Comparison of ENCODE assay signal across 8 cellular contexts in the genomic region with DNA sequence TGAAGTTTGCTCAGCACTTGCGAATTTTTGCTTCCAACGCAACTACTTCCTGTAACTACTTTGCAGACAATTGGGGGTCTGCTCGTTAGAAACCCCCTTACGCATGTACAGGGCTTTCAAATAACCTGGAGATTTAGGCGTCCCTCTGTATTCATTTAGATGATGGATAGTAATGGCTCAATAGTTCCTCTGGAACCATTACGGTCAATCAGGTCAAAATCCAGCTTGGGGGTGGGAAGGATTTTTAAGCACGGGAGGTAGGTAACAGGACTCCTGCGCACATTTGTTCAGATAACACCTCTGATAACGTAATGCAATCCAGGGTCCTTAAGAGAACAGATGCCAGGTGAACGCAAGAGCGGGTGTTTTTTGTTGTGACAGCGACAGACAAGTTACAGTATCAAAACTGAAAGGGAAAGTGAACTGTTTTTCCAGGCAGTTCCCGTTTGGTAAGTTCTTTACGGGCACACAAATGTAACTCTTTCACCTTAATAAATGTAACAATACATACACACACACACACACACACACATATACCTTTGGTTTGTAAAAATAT. TPM values are rescaled to one million over a fixed set of nuclear protein-coding genes. Genes with fewer than 3 reads are reported as not detected.
DNase-seq lines count a peak whose midpoint lies in the region; ATAC-seq, FAIRE-seq and TF ChIP-seq lines count a peak whose summit lies in the region.

No MANE protein-coding gene starts in this region.

- peaks cover 27 to 44% of the 10 kb centered on the region in 2 donors for H3K4me1 Mint-ChIP-seq in effector memory CD8-positive, alpha-beta T cell (ENCODE audit: low read depth in 2 of 2)
- peaks cover 29% of the 10 kb centered on the region for H3K4me1 Mint-ChIP-seq in neural crest cell

- H3K9me3 ChIP-seq in A673 (ENCODE audit: low read depth, low read length, poor library complexity, severe bottlenecking) (no peaks in the 10 kb centered on the region), PC-9 (ENCODE audit: insufficient read depth, low read depth) (no peaks in the 10 kb centered on the region)

- intact Hi-C loops in A673 (cut with micrococcal nuclease; ENCODE audit: unreplicated experiment) (loop anchor here (2.0 to 5.0 kb wide), 4 partner anchors 305 to 975 kb away; no protein-coding TSS in a partner anchor), PC-9 (cut with micrococcal nuclease; ENCODE audit: unreplicated experiment) (loop anchor here (1.0 to 10.0 kb wide), 11 partner anchors 175 to 927 kb away; a partner anchor contains a TSS)

- H3K4me3 ChIP-seq in A673 (ENCODE audit: low read depth, low read length, poor library complexity, severe bottlenecking) (peak overlapping the region; percentile 55), PC-9 (peak overlapping the region; percentile 72)

- TF ChIP-seq CTCF in A673 (conservative IDR thresholded peaks at IDR 0.05; ENCODE audit: low read depth, low read length) = no peak
- TF ChIP-seq CTCF in PC-9 (conservative IDR thresholded peaks at IDR 0.05) = no peak
- no peak for TF ChIP-seq CTCF in neural crest cell (conservative IDR thresholded peaks at IDR 0.05)

- BruUV-seq in A673 (replicated peaks; lab: Mats Ljungman, UMichigan) = no TSS peak
- no TSS peak for BruUV-seq in PC-9 (replicated peaks; lab: Mats Ljungman, UMichigan)

- peak; percentile 35 for FAIRE-seq in GM12891 (lab: Jason Lieb, UNC)

- H3K4me3 Mint-ChIP-seq in effector memory CD8-positive, alpha-beta T cell = peak overlapping the region; percentile 88 to 89
- peak overlapping the region; percentile 77 for H3K4me3 Mint-ChIP-seq in neural crest cell

- ATAC-seq in effector memory CD8-positive, alpha-beta T cell (replicated peaks) = peak; percentile 48
- ATAC-seq in HG03139 (IDR thresholded peaks at IDR 0.05; ENCODE audit: unreplicated experiment) = no peak

- peak overlapping the region; percentile 72 to 94 for H3K27ac Mint-ChIP-seq in effector memory CD8-positive, alpha-beta T cell
- H3K27ac Mint-ChIP-seq in neural crest cell (ENCODE audit: unreplicated experiment) = no peak overlapping the region

- peaks cover 21% of the 10 kb centered on the region for H3K36me3 Mint-ChIP-seq in effector memory CD8-positive, alpha-beta T cell (ENCODE audit: insufficient read depth)
- H3K36me3 Mint-ChIP-seq in neural crest cell (ENCODE audit: low read depth) = no peaks in the 10 kb centered on the region

- no peak for TF ChIP-seq POLR2A in GM12891 (IDR thresholded peaks at IDR 0.05; ENCODE audit: low read depth, low read length)

- H2AFZ ChIP-seq in PC-9 = peak overlapping the region; percentile 81

- H3F3A ChIP-seq in PC-9 (ENCODE audit: insufficient read depth, low read depth) = peaks cover 15% of the 10 kb centered on the region; the same call in 1 of the 2 replicates

- H3K4me2 ChIP-seq in PC-9 = peak overlapping the region; percentile 81

- H3K4me1 ChIP-seq in A673 (ENCODE audit: insufficient read depth, low read length, poor library complexity, severe bottlenecking) (peaks cover 10% of the 10 kb centered on the region), PC-9 (replicated peaks; ENCODE audit: insufficient read depth) (peaks cover 7% of the 10 kb centered on the region; the same call in 1 of the 2 replicates)

- H3K27me3 Mint-ChIP-seq in effector memory CD8-positive, alpha-beta T cell = peaks cover 27 to 51% of the 10 kb centered on the region in 2 donors
- peaks cover 96% of the 10 kb centered on the region for H3K27me3 Mint-ChIP-seq in neural crest cell (ENCODE audit: low read depth)

- H3K9me2 ChIP-seq in PC-9 (ENCODE audit: insufficient read depth) = no peaks in the 10 kb centered on the region

- H3K36me3 ChIP-seq in A673 (ENCODE audit: insufficient read depth, low read length, poor library complexity, severe bottlenecking) = no peaks in the 10 kb centered on the region
- H3K36me3 ChIP-seq in PC-9 (ENCODE audit: low read depth) = no peaks in the 10 kb centered on the region

- no peak for DNase-seq in A673 (ENCODE audit: low spot score)
- DNase-seq in GM12891 (ENCODE audit: insufficient read length, low spot score) = no peak
- DNase-seq in PC-9 = peak; percentile 27 to 43
- no peak for DNase-seq in effector memory CD8-positive, alpha-beta T cell
- no peak for DNase-seq in neural crest cell (ENCODE audit: low read depth, low spot score)
- no peak for DNase-seq in NCI-H69 (lab: John Stamatoyannopoulos, UW)
- no peak for DNase-seq in NCI-H2227 (lab: John Stamatoyannopoulos, UW; ENCODE audit: unreplicated experiment)

- peaks cover 4% of the 10 kb centered on the region; the same call in 1 of the 2 replicates for H3K79me2 ChIP-seq in PC-9 (ENCODE audit: low read depth)

- POLR2A ChIA-PET in A673 (lab: Charles Lee; ENCODE audit: low non-redundant PET) (no interaction called here), PC-9 (lab: Charles Lee; ENCODE audit: unreplicated experiment) (interaction anchor here (0.6 kb wide), 1 partner anchor 221 kb away, joined by 7 read pairs; no protein-coding TSS in a partner anchor)

- H3K27me3 ChIP-seq in A673 (replicated peaks; ENCODE audit: insufficient read depth, low read depth, low read length, poor library complexity) (peaks cover 95% of the 10 kb centered on the region), PC-9 (ENCODE audit: insufficient read depth, low read depth) (no peaks in the 10 kb centered on the region)

- CTCF ChIA-PET in A673 (lab: Charles Lee) (no interaction called here), PC-9 (lab: Charles Lee) (interaction anchor here (0.6 to 0.7 kb wide), 2 partner anchors 503 to 590 kb away, joined by 3 to 5 read pairs; no protein-coding TSS in a partner anchor)

- H3K27ac ChIP-seq in A673 (ENCODE audit: low read depth, low read length, poor library complexity, severe bottlenecking) (no peak overlapping the region), PC-9 (peak overlapping the region; percentile 24; the same call in 1 of the 2 replicates)

- H4K20me1 ChIP-seq in PC-9 (ENCODE audit: insufficient read depth) = no peaks in the 10 kb centered on the region

- no peaks in the 10 kb centered on the region for H3K9me3 Mint-ChIP-seq in effector memory CD8-positive, alpha-beta T cell
- H3K9me3 Mint-ChIP-seq in neural crest cell = no peaks in the 10 kb centered on the region

TF ChIP-seq in GM12891, 5 proteins besides CTCF, POLR2A, EP300 and RAD21:
- TF ChIP-seq PAX5 (IDR thresholded peaks at IDR 0.05; ENCODE audit: insufficient read depth, low read length, severe bottlenecking) (no peak), TAF1 (IDR thresholded peaks at IDR 0.05; ENCODE audit: low read depth, low read length) (no peak), POLR2AphosphoS5 (IDR thresholded peaks at IDR 0.05; ENCODE audit: low read depth, low read length) (no peak), SPI1 (IDR thresholded peaks at IDR 0.05; ENCODE audit: low read depth, low read length) (no peak), POU2F2 (IDR thresholded peaks at IDR 0.05; ENCODE audit: low read depth, low read length) (no peak)

RNA-seq across cellular contexts. Expression of a gene that starts 3.7 kb away (rescaled TPM):
- total RNA-seq in A673 (2021) (0.13 and 0.84 TPM in 2 replicates), PC-9 (2021) (6.4 and 6.9 TPM in 2 replicates), neural crest cell (0.33 and 0.45 TPM in 2 replicates)
- polyA plus RNA-seq in GM12891 (2012; ENCODE audit: low read depth, missing spikeins) = not detected

Comparison
In these comparisons a context has a peak if more than half of its experiments do, and no peak if none do; other contexts are left out.
1. DNase-seq: peak in PC-9 (2 of 2); none in A673 (single experiment), GM12891 (single experiment), effector memory CD8-positive, alpha-beta T cell (0 of 3), neural crest cell (single experiment), NCI-H69 (single experiment) and NCI-H2227 (single experiment).